ENCODE assay signal across 1 cellular context in genomic region chr2:134218928-134219707, GRCh38.
TF ChIP-seq lines count a peak whose summit lies in the region.

No MANE protein-coding gene starts in this region.

TF ChIP-seq in GM12878, 131 proteins besides CTCF, POLR2A, EP300 and RAD21 (continued from another document):
- TF ChIP-seq EGR1 (IDR thresholded peaks at IDR 0.05; ENCODE audit: borderline replicate concordance in 1 of 2, low read depth in 2 of 2, low read length in 2 of 2) (no peak), SREBF2 (IDR thresholded peaks at IDR 0.05; ENCODE audit: low read length) (no peak), HCFC1 (IDR thresholded peaks at IDR 0.05; ENCODE audit: low read length) (no peak), SMAD5 (IDR thresholded peaks at IDR 0.05; ENCODE audit: low read depth) (no peak), TCF12 (IDR thresholded peaks at IDR 0.05; ENCODE audit: low read depth, low read length) (peak; percentile 70; the same call in 1 of the 2 replicates), GABPA (IDR thresholded peaks at IDR 0.05; ENCODE audit: low read depth) (no peak), MTA2 (IDR thresholded peaks at IDR 0.05; ENCODE audit: low read depth) (peak; percentile 30; the same call in 1 of the 2 replicates), MYB (IDR thresholded peaks at IDR 0.05; ENCODE audit: borderline replicate concordance, low read depth, low read length) (no peak), ATF3 (IDR thresholded peaks at IDR 0.05; ENCODE audit: borderline replicate concordance, extremely low read depth, low read depth, low read length) (no peak), E2F8 (IDR thresholded peaks at IDR 0.05; ENCODE audit: low read depth, partially characterized antibody) (no peak), RUNX3 (IDR thresholded peaks at IDR 0.05; ENCODE audit: low read length) (peak; percentile 52; the same call in 1 of the 2 replicates), DPF2 (IDR thresholded peaks at IDR 0.05) (no peak), NR2C2 (IDR thresholded peaks at IDR 0.05; ENCODE audit: borderline replicate concordance, control insufficient read depth, insufficient read length, low read depth) (no peak), MXI1 (IDR thresholded peaks at IDR 0.05; ENCODE audit: low read depth, low read length) (no peak), JUND (IDR thresholded peaks at IDR 0.05; ENCODE audit: low read depth, low read length) (no peak), NR2F1 (conservative IDR thresholded peaks at IDR 0.05) (no peak), FOXM1 (IDR thresholded peaks at IDR 0.05; ENCODE audit: low read depth, low read length) (no peak), SP1 (IDR thresholded peaks at IDR 0.05; ENCODE audit: low read depth, low read length) (no peak), NFYA (IDR thresholded peaks at IDR 0.05; ENCODE audit: borderline replicate concordance, low read depth, low read length) (no peak)
- TF ChIP-seq, protein P1, sequence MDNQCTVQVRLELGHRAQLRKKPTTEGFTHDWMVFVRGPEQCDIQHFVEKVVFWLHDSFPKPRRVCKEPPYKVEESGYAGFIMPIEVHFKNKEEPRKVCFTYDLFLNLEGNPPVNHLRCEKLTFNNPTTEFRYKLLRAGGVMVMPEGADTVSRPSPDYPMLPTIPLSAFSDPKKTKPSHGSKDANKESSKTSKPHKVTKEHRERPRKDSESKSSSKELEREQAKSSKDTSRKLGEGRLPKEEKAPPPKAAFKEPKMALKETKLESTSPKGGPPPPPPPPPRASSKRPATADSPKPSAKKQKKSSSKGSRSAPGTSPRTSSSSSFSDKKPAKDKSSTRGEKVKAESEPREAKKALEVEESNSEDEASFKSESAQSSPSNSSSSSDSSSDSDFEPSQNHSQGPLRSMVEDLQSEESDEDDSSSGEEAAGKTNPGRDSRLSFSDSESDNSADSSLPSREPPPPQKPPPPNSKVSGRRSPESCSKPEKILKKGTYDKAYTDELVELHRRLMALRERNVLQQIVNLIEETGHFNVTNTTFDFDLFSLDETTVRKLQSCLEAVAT (IDR thresholded peaks at IDR 0.05), result no peak
- TF ChIP-seq, protein P2, sequence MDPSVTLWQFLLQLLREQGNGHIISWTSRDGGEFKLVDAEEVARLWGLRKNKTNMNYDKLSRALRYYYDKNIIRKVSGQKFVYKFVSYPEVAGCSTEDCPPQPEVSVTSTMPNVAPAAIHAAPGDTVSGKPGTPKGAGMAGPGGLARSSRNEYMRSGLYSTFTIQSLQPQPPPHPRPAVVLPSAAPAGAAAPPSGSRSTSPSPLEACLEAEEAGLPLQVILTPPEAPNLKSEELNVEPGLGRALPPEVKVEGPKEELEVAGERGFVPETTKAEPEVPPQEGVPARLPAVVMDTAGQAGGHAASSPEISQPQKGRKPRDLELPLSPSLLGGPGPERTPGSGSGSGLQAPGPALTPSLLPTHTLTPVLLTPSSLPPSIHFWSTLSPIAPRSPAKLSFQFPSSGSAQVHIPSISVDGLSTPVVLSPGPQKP (IDR thresholded peaks at IDR 0.05; ENCODE audit: low read depth, low read length), result no peak
- TF ChIP-seq, protein P3, sequence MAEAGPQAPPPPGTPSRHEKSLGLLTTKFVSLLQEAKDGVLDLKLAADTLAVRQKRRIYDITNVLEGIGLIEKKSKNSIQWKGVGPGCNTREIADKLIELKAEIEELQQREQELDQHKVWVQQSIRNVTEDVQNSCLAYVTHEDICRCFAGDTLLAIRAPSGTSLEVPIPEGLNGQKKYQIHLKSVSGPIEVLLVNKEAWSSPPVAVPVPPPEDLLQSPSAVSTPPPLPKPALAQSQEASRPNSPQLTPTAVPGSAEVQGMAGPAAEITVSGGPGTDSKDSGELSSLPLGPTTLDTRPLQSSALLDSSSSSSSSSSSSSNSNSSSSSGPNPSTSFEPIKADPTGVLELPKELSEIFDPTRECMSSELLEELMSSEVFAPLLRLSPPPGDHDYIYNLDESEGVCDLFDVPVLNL (IDR thresholded peaks at IDR 0.05; ENCODE audit: low read depth, low read length), result no peak
